In the genomic region with DNA sequence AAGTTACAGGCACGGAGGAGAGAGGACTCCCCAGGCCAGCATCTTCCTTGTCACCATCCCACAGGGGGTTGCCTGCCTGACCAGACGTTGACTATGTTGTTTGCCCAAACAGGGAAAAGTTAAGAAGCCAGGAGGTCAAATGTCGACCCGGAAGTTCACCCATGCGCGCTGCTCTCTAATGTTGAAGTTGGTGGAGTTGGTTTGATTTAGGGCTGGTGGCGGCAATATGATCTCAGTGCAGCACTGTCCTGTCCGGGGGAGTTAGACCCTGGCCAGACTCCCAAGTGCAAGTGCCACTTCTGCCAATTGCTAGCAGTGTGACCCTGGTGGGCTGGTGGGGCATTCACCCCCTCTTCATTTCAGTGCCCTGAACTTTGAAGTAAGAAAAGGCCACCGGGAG, we compare ENCODE assay signal across 25 cellular contexts. TPM values are rescaled to one million over a fixed set of nuclear protein-coding genes. Genes with fewer than 3 reads are reported as not detected.
"Had no signal": no experiment of that assay in that cellular context is flagged by ENCODE, and none has a peak within 500 bp of the region (broad histone marks: within the 10 kb centered on the region; RNA-seq: fewer than 3 reads in every experiment).

No MANE protein-coding gene starts in this region.

- H3K36me3 ChIP-seq: heart right ventricle, left ventricle myocardium inferior, ovary, right atrium auricular region, right lobe of liver, thyroid gland, transverse colon, upper lobe of left lung, vagina had no signal

- H3K4me3 Mint-ChIP-seq: memory B cell; naive thymus-derived CD4-positive, alpha-beta T cell; stimulated activated naive B cell treated with anti-CD40 and anti-IgM and Interleukin-4, amounts not matched to agents 10 μg/mL and 1 μg/mL and 100 μg/mL, for 72 hours had no signal

- H3K4me3 ChIP-seq: heart right ventricle, hepatocyte, left ventricle myocardium inferior, mucosa of descending colon, ovary, right atrium auricular region, right lobe of liver, smooth muscle cell, stomach, testis, thyroid gland, transverse colon, upper lobe of left lung, vagina had no signal

- H3K27me3 Mint-ChIP-seq: memory B cell; stimulated activated naive B cell treated with anti-CD40 and anti-IgM and Interleukin-4, amounts not matched to agents 10 μg/mL and 1 μg/mL and 100 μg/mL, for 72 hours had no signal

- H3K4me1 ChIP-seq: left ventricle myocardium inferior, testis, vagina had no signal

- DNase-seq: heart right ventricle; left colon; left ventricle myocardium inferior; midbrain; mucosa of descending colon; naive thymus-derived CD4-positive, alpha-beta T cell; ovary; right lobe of liver; stimulated activated CD4-positive, alpha-beta T cell treated with anti-CD3 and anti-CD28 coated beads, Interleukin-12 subunit alpha, Interleukin-12 subunit beta, amount 100 ng/mL, for 4 hours; stimulated activated CD4-positive, alpha-beta T cell treated with anti-CD3 and anti-CD28 coated beads, Interleukin-15, amount 100 ng/mL, for 24 hours; stimulated activated CD4-positive, alpha-beta T cell treated with anti-CD3 and anti-CD28 coated beads, Interleukin-2, amount 100 ng/mL, for 24 hours; stimulated activated CD4-positive, alpha-beta T cell treated with anti-CD3 and anti-CD28 coated beads, Interleukin-4, amount 100 ng/mL, for 1 hour; stimulated activated naive B cell treated with anti-CD40 and anti-IgM and Interleukin-4, amounts not matched to agents 10 μg/mL and 1 μg/mL and 100 μg/mL, for 72 hours; stimulated activated naive CD8-positive, alpha-beta T cell treated with anti-CD3 and anti-CD28 coated beads, Interleukin-15, Interleukin-2, amounts not matched to agents 100 U/mL and 50 U/mL, for 24 hours; stomach; testis; thyroid gland; transverse colon; upper lobe of left lung had no signal

- H3K9me3 ChIP-seq: heart right ventricle, left ventricle myocardium inferior, mucosa of descending colon, ovary, right atrium auricular region, right lobe of liver, stomach, testis, thyroid gland, transverse colon, upper lobe of left lung, vagina had no signal

- H3K27ac Mint-ChIP-seq: memory B cell; progenitor cell of endocrine pancreas; stimulated activated naive B cell treated with anti-CD40 and anti-IgM and Interleukin-4, amounts not matched to agents 10 μg/mL and 1 μg/mL and 100 μg/mL, for 72 hours had no signal

- ATAC-seq: heart right ventricle; left colon; mucosa of descending colon; naive thymus-derived CD4-positive, alpha-beta T cell; right lobe of liver; stimulated activated naive B cell treated with anti-CD40 and anti-IgM and Interleukin-4, amounts not matched to agents 10 μg/mL and 1 μg/mL and 100 μg/mL, for 72 hours; stimulated activated naive CD8-positive, alpha-beta T cell treated with anti-CD3 and anti-CD28 coated beads, Interleukin-15, Interleukin-2, amounts not matched to agents 100 U/mL and 50 U/mL, for 24 hours had no signal

- H3K27ac ChIP-seq: heart right ventricle, hepatocyte, left ventricle myocardium inferior, ovary, right atrium auricular region, right lobe of liver, stomach, testis, thyroid gland, transverse colon, vagina had no signal

- H3K27me3 ChIP-seq: hepatocyte, ovary, right atrium auricular region, right lobe of liver, stomach, testis, thyroid gland, transverse colon, upper lobe of left lung, vagina had no signal

- H3K9me3 Mint-ChIP-seq: memory B cell; stimulated activated naive B cell treated with anti-CD40 and anti-IgM and Interleukin-4, amounts not matched to agents 10 μg/mL and 1 μg/mL and 100 μg/mL, for 72 hours had no signal

- H3K36me3 Mint-ChIP-seq: memory B cell had no signal

RNA-seq across cellular contexts. Expression of gene RGS9, which starts 30.4 kb away (rescaled TPM):
- polyA plus RNA-seq: naive thymus-derived CD4-positive, alpha-beta T cell had no signal
